Comparison of ENCODE assay signal across 21 cellular contexts in genomic region chr19:38980583-38981374, GRCh38. TPM values are rescaled to one million over a fixed set of nuclear protein-coding genes. Genes with fewer than 3 reads are reported as not detected.
"Had no signal": no experiment of that assay in that cellular context is flagged by ENCODE, and none has a peak within 500 bp of the region (broad histone marks: within the 10 kb centered on the region; RNA-seq: fewer than 3 reads in every experiment).

No MANE protein-coding gene starts in this region.

- FAIRE-seq: endothelial cell of umbilical vein, kidney had no signal

- ATAC-seq: foreskin keratinocyte; left cardiac atrium; natural killer cell; stimulated activated naive B cell treated with anti-CD40 and anti-IgM and Interleukin-4, amounts not matched to agents 10 μg/mL and 1 μg/mL and 100 μg/mL, for 72 hours; stimulated activated naive CD8-positive, alpha-beta T cell treated with anti-CD3 and anti-CD28 coated beads, Interleukin-15, amount 100 ng/mL, for 72 hours; upper lobe of right lung had no signal

- H3K4me1 ChIP-seq: colonic mucosa, foreskin keratinocyte, upper lobe of right lung had no signal

- H3K36me3 ChIP-seq: colonic mucosa, sigmoid colon, tibial nerve, upper lobe of right lung, vagina had no signal

- H3K27me3 ChIP-seq: hepatocyte, sigmoid colon, testis, tibial nerve, upper lobe of right lung, vagina had no signal

- H3K27ac ChIP-seq: colonic mucosa, foreskin keratinocyte, hepatocyte, sigmoid colon, skin epidermis, testis, tibial nerve, upper lobe of right lung, vagina had no signal

- H3K9me3 ChIP-seq: colonic mucosa, sigmoid colon, testis, upper lobe of right lung, vagina had no signal

- H3K4me3 ChIP-seq: colonic mucosa, hepatocyte, sigmoid colon, skin epidermis, testis, tibial nerve, upper lobe of right lung, vagina had no signal

- DNase-seq: colonic mucosa; effector CD4-positive, alpha-beta T cell; endodermal cell; erythroblast; foreskin keratinocyte; head of caudate nucleus; kidney; left cardiac atrium; natural killer cell; sigmoid colon; stimulated activated CD4-positive, alpha-beta T cell treated with anti-CD3 and anti-CD28 coated beads, Interleukin-2, amount 100 ng/mL, for 24 hours; stimulated activated CD4-positive, alpha-beta T cell treated with anti-CD3 and anti-CD28 coated beads, Interleukin-4, amount 100 ng/mL, for 4 hours; stimulated activated naive B cell treated with anti-CD40 and anti-IgM and Interleukin-4, amounts not matched to agents 10 μg/mL and 1 μg/mL and 100 μg/mL, for 72 hours; stimulated activated naive CD8-positive, alpha-beta T cell treated with anti-CD3 and anti-CD28 coated beads, Interleukin-15, amount 100 ng/mL, for 72 hours; testis; upper lobe of right lung had no signal

RNA-seq across cellular contexts. Expression of gene FBXO17, which starts 5.2 kb away (rescaled TPM):
- total RNA-seq: natural killer cell had no signal
